Comparison of ENCODE assay signal across 20 cellular contexts in the genomic region with DNA sequence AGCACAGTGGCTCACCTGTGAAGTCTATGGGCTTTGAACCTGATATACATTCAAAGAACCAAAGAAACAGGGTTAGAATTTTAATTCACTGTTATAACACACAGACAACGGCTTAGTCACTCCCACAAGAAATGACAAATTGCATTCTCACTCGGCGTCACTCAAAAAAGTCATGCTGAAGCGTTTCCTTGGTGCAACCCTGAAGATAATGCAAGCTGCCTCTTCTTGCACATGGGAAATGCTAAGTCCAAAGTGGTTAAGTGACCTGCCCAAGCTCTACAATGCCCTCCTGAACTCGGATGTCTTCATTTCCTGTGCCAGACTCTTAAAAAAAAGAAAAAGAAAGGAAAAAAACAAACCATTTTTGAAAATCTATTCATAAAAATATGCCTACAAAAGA. TPM values are rescaled to one million over a fixed set of nuclear protein-coding genes. Genes with fewer than 3 reads are reported as not detected.
DNase-seq lines count a peak whose midpoint lies in the region; ATAC-seq and TF ChIP-seq lines count a peak whose summit lies in the region.
"Had no signal": no experiment of that assay in that cellular context is flagged by ENCODE, and none has a peak within 500 bp of the region (broad histone marks: within the 10 kb centered on the region; RNA-seq: fewer than 3 reads in every experiment).

No MANE protein-coding gene starts in this region.

- no peak overlapping the region for H3K4me3 ChIP-seq in Panc1 (ENCODE audit: low read depth in 2 of 2, low read length in 2 of 2)
- no peak overlapping the region for H3K4me3 ChIP-seq in mesenchymal stem cell (ENCODE audit: insufficient read depth in 1 of 2, low read depth in 1 of 2, low read length in 2 of 2)
- H3K4me3 ChIP-seq: ascending aorta, heart right ventricle, mucosa of descending colon had no signal

- H3K9me3 Mint-ChIP-seq in chondrocyte (ENCODE audit: low read depth) (no peaks in the 10 kb centered on the region), T-cell (no peaks in the 10 kb centered on the region)
- H3K9me3 Mint-ChIP-seq: activated CD4-positive, alpha-beta T cell treated with anti-CD3 and anti-CD28 coated beads, Interleukin-2, amount 10 ng/mL, durations not matched to agents 7 days and 5 days; CD4-positive, alpha-beta memory T cell had no signal

- H3K79me1 ChIP-seq in mesenchymal stem cell (replicated peaks; ENCODE audit: low read length, poor library complexity, severe bottlenecking): no peaks in the 10 kb centered on the region

- H3K27me3 Mint-ChIP-seq in chondrocyte (ENCODE audit: low read depth) (no peaks in the 10 kb centered on the region), T-cell (peaks cover 10 to 28% of the 10 kb centered on the region in 2 donors)

- H3K4ac ChIP-seq in mesenchymal stem cell (ENCODE audit: low read depth in 1 of 2, low read length in 2 of 2): no peak overlapping the region

- TF ChIP-seq CTCF in Panc1 (IDR thresholded peaks at IDR 0.05): no peak
- no peak for TF ChIP-seq CTCF in chondrocyte (IDR thresholded peaks at IDR 0.05)

- H3K36me3 Mint-ChIP-seq in chondrocyte (ENCODE audit: low read depth): no peaks in the 10 kb centered on the region
- no peaks in the 10 kb centered on the region for H3K36me3 Mint-ChIP-seq in T-cell
- H3K36me3 Mint-ChIP-seq: CD4-positive, alpha-beta memory T cell had no signal

- H3K4me1 ChIP-seq in Panc1 (ENCODE audit: control insufficient read depth, insufficient read depth, low read length) (peaks cover 47% of the 10 kb centered on the region), mesenchymal stem cell (ENCODE audit: control insufficient read depth, insufficient read depth, low read depth, low read length) (peaks cover 19% of the 10 kb centered on the region)

- H2AK5ac ChIP-seq in mesenchymal stem cell (ENCODE audit: low read length, severe bottlenecking): no peak overlapping the region

- ATAC-seq in Panc1 (no peak), GM19328 (IDR thresholded peaks at IDR 0.05; ENCODE audit: unreplicated experiment) (no peak), T-cell (replicated peaks in 1 of 4) (no peak)
- ATAC-seq: heart right ventricle, mucosa of descending colon had no signal

- H3K27me3 ChIP-seq in Panc1 (ENCODE audit: control insufficient read depth, insufficient read depth, low read length) (no peaks in the 10 kb centered on the region), mesenchymal stem cell (ENCODE audit: control insufficient read depth in 1 of 2, insufficient read depth in 1 of 2, low read length in 2 of 2) (no peaks in the 10 kb centered on the region)
- H3K27me3 ChIP-seq: ascending aorta, heart right ventricle had no signal

- H3K9me3 ChIP-seq in Panc1 (ENCODE audit: control insufficient read depth, insufficient read depth, low read depth, low read length): no peaks in the 10 kb centered on the region
- H3K9me3 ChIP-seq in mesenchymal stem cell (ENCODE audit: control insufficient read depth, low read length): no peaks in the 10 kb centered on the region
- H3K9me3 ChIP-seq: ascending aorta, mucosa of descending colon had no signal

- H2BK5ac ChIP-seq in mesenchymal stem cell (ENCODE audit: low read depth, low read length, poor library complexity, severe bottlenecking): no peak overlapping the region

- POLR2A ChIA-PET in Panc1 (lab: Charles Lee): interaction anchor here (0.6 kb wide), 1 partner anchor 20 kb away, joined by 3 read pairs; no protein-coding TSS in a partner anchor
- POLR2A ChIA-PET in T-cell (lab: Charles Lee): no interaction called here

- no peak overlapping the region for H4K8ac ChIP-seq in mesenchymal stem cell (ENCODE audit: low read length)

- H3K18ac ChIP-seq in mesenchymal stem cell (ENCODE audit: low read depth in 1 of 2, low read length in 2 of 2): no peak overlapping the region

- H2AFZ ChIP-seq in mesenchymal stem cell (ENCODE audit: low read depth, low read length): no peak overlapping the region

- no peak overlapping the region for H3K9ac ChIP-seq in mesenchymal stem cell (ENCODE audit: low read length)

- no peak overlapping the region for H3K14ac ChIP-seq in mesenchymal stem cell (ENCODE audit: low read length in 2 of 2)

- BruUV-seq in Panc1 (replicated peaks; lab: Mats Ljungman, UMichigan): no TSS peak

- H3K23ac ChIP-seq in mesenchymal stem cell (ENCODE audit: low read length in 2 of 2): no peak overlapping the region

- H3K27ac Mint-ChIP-seq in chondrocyte (ENCODE audit: unreplicated experiment) (peak overlapping the region; percentile 60), T-cell (no peak overlapping the region)
- H3K27ac Mint-ChIP-seq: activated CD4-positive, alpha-beta T cell treated with anti-CD3 and anti-CD28 coated beads, Interleukin-2, amount 10 ng/mL, durations not matched to agents 7 days and 5 days; CD4-positive, alpha-beta memory T cell had no signal

- H2BK12ac ChIP-seq in mesenchymal stem cell (ENCODE audit: low read length in 2 of 2): no peak overlapping the region

- H3K4me3 Mint-ChIP-seq in chondrocyte (ENCODE audit: unreplicated experiment): no peak overlapping the region
- H3K4me3 Mint-ChIP-seq in T-cell: no peak overlapping the region
- H3K4me3 Mint-ChIP-seq: activated CD4-positive, alpha-beta T cell treated with anti-CD3 and anti-CD28 coated beads, Interleukin-2, amount 10 ng/mL, durations not matched to agents 7 days and 5 days; CD4-positive, alpha-beta memory T cell had no signal

- peak; percentile 75 for DNase-seq in ELR (ENCODE audit: low read depth)
- no peak for DNase-seq in Panc1 (ENCODE audit: low read depth, low spot score)
- no peak for DNase-seq in chondrocyte (ENCODE audit: low spot score)
- no peak for DNase-seq in mesenchymal stem cell
- DNase-seq in DMS 273 treated with DMSO at 0.1 percent for 48 hours (lab: John Stamatoyannopoulos, UW): no peak
- DNase-seq in stimulated activated naive CD4-positive, alpha-beta T cell treated with Interleukin-2 at 50 U/mL for 16 hours (lab: John Stamatoyannopoulos, UW): no peak
- no peak for DNase-seq in T-cell
- DNase-seq: activated CD4-positive, alpha-beta T cell treated with anti-CD3 and anti-CD28 coated beads, Interleukin-2, amount 10 ng/mL, durations not matched to agents 7 days and 5 days; activated naive CD4-positive, alpha-beta T cell; activated T-cell treated with anti-CD3 and anti-CD28 coated beads for 4 hours; CD4-positive, alpha-beta memory T cell; heart right ventricle; IMR-90; mucosa of descending colon; NCI-H1092; NCI-H2081 treated with DMSO at 0.1 percent for 48 hours; NCI-H524 treated with DMSO at 0.1 percent for 48 hours; stimulated activated CD4-positive, alpha-beta T cell treated with anti-CD3 and anti-CD28 coated beads, Interleukin-2, amount 100 ng/mL, for 24 hours had no signal

- WGBS in mesenchymal stem cell: 84% methylated on average over 5 of the region's 5 CpGs

- no peaks in the 10 kb centered on the region for H3K36me3 ChIP-seq in Panc1 (ENCODE audit: control insufficient read depth, insufficient read depth, low read length)
- H3K36me3 ChIP-seq in mesenchymal stem cell (ENCODE audit: control insufficient read depth in 1 of 2, insufficient read depth in 2 of 2, low read depth in 1 of 2, low read length in 2 of 2): no peaks in the 10 kb centered on the region
- H3K36me3 ChIP-seq: ascending aorta, heart right ventricle had no signal

- peak overlapping the region; percentile 60 for H3K27ac ChIP-seq in Panc1 (ENCODE audit: low read length)
- H3K27ac ChIP-seq in mesenchymal stem cell (ENCODE audit: low read length, poor library complexity, severe bottlenecking): peak overlapping the region; percentile 28
- H3K27ac ChIP-seq: ascending aorta had no signal

- no peak overlapping the region for H2BK15ac ChIP-seq in mesenchymal stem cell (ENCODE audit: low read depth, poor library complexity, severe bottlenecking)

- in situ Hi-C loops in Panc1 (cut with HindIII; ENCODE audit: low pct_unique_long_range_greater_than_20kb, low sequenced_read_pairs): no loop called here

- no peak overlapping the region for H4K91ac ChIP-seq in mesenchymal stem cell (ENCODE audit: low read length)

- H2BK120ac ChIP-seq in mesenchymal stem cell (ENCODE audit: low read depth, low read length): no peak overlapping the region

- CTCF ChIA-PET in Panc1 (lab: Charles Lee) (no interaction called here), T-cell (lab: Charles Lee) (no interaction called here)

- intact Hi-C loops in Panc1 (cut with micrococcal nuclease; ENCODE audit: unreplicated experiment): no loop called here

- H3K4me1 Mint-ChIP-seq in chondrocyte (ENCODE audit: low read depth) (peaks cover 84% of the 10 kb centered on the region), T-cell (no peaks in the 10 kb centered on the region)
- H3K4me1 Mint-ChIP-seq: activated CD4-positive, alpha-beta T cell treated with anti-CD3 and anti-CD28 coated beads, Interleukin-2, amount 10 ng/mL, durations not matched to agents 7 days and 5 days; CD4-positive, alpha-beta memory T cell had no signal

- no peak overlapping the region for H3K4me2 ChIP-seq in mesenchymal stem cell (ENCODE audit: low read length, poor library complexity, severe bottlenecking)

RNA-seq across cellular contexts. Expression of a gene that starts 10.0 kb away (rescaled TPM):
- total RNA-seq in Panc1 (2021; ENCODE audit: unreplicated experiment): 61.8 TPM
- 71.4 TPM for polyA plus RNA-seq in Panc1 (2012; ENCODE audit: insufficient read length)
- 34.2 to 69.6 TPM (median 36.2 TPM) in 3 replicates for total RNA-seq in chondrocyte
- polyA plus RNA-seq in mesenchymal stem cell (2013, experiment 1 of 2): 9.9 TPM
- polyA plus RNA-seq in mesenchymal stem cell (2013, experiment 2 of 2): 10.9 TPM
- total RNA-seq in T-cell: 1 to 10 TPM in 4 of 5 donors, under 1 TPM in 1; 0.68 to 2.4 (median 1.2) TPM

RNA-seq across cellular contexts. Expression of a gene that starts 44.0 kb away (rescaled TPM):
- total RNA-seq in Panc1 (2021; ENCODE audit: unreplicated experiment) (44.2 TPM), chondrocyte (18.1 to 20.4 TPM (median 18.6 TPM) in 3 replicates), T-cell (10 to 100 TPM; 19.8 to 27.3 (median 24.9) TPM)
- polyA plus RNA-seq in Panc1 (2012; ENCODE audit: insufficient read length): 4.6 TPM
- polyA plus RNA-seq in mesenchymal stem cell (2013, experiment 1 of 2): 15.5 TPM
- polyA plus RNA-seq in mesenchymal stem cell (2013, experiment 2 of 2): 16.2 TPM

Comparison
In these comparisons a context has a peak if more than half of its experiments do, and no peak if none do; other contexts are left out.
1. RNA of a gene that starts 10.0 kb away (total RNA-seq): 61.8 TPM in Panc1 (single experiment) and 34.2 to 69.6 TPM in chondrocyte; 0.68 to 2.4 TPM in T-cell; every median in the first group is over 10 times any median in the second.